ENCODE assay signal across 16 cellular contexts in the genomic region with DNA sequence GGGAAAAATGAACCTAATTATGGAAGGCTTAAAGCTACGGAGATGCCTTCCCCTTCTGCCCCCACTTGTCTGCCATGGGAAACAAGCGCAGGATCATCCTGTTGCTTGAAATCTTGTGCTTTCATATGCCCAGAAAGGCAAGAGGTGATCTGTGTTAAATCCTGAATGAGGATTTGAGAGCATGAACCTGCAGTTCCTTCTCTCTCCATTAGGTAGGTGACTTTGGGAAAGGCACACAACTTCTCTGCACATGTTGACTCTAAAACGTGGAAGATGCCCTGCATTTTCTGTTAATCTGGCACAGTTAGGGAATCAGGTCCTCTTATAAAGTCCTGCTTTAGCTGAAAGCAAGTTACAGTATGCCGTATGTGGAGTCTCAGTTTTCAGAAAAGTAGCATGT. TPM values are rescaled to one million over a fixed set of nuclear protein-coding genes. Genes with fewer than 3 reads are reported as not detected.
DNase-seq lines count a peak whose midpoint lies in the region; ATAC-seq and TF ChIP-seq lines count a peak whose summit lies in the region.
"Had no signal": no experiment of that assay in that cellular context is flagged by ENCODE, and none has a peak within 500 bp of the region (broad histone marks: within the 10 kb centered on the region; RNA-seq: fewer than 3 reads in every experiment).

No MANE protein-coding gene starts in this region.

- no peak for TF ChIP-seq POLR2A in esophagus muscularis mucosa (IDR thresholded peaks at IDR 0.05; ENCODE audit: low read depth)

- TF ChIP-seq CTCF in heart right ventricle (IDR thresholded peaks at IDR 0.05) (peak in 1 of 9 donors; percentile 25), endothelial cell (IDR thresholded peaks at IDR 0.05; ENCODE audit: unreplicated experiment) (peak; percentile 39), smooth muscle cell (IDR thresholded peaks at IDR 0.05; ENCODE audit: borderline replicate concordance, insufficient read depth, poor library complexity, severe bottlenecking) (peak; percentile 20), esophagus muscularis mucosa (IDR thresholded peaks at IDR 0.05) (peak in 1 of 3 experiments; percentile 6), nephron progenitor cell (IDR thresholded peaks at IDR 0.05) (no peak)

- H3K27me3 ChIP-seq in heart right ventricle, result no peaks in the 10 kb centered on the region
- no peaks in the 10 kb centered on the region for H3K27me3 ChIP-seq in smooth muscle cell (ENCODE audit: low read depth)
- no peaks in the 10 kb centered on the region for H3K27me3 ChIP-seq in esophagus muscularis mucosa

- no peaks in the 10 kb centered on the region for H4K20me1 ChIP-seq in smooth muscle cell (ENCODE audit: low read depth)

- TF ChIP-seq EP300 in esophagus muscularis mucosa (IDR thresholded peaks at IDR 0.05), result no peak

- no peak overlapping the region for H3K4me2 ChIP-seq in smooth muscle cell

- H3K9me3 ChIP-seq in heart right ventricle, result no peaks in the 10 kb centered on the region
- H3K9me3 ChIP-seq in smooth muscle cell (replicated peaks; ENCODE audit: low read depth), result no peaks in the 10 kb centered on the region
- no peaks in the 10 kb centered on the region for H3K9me3 ChIP-seq in esophagus muscularis mucosa
- H3K9me3 ChIP-seq: lower lobe of right lung had no signal

- H3K4me1 Mint-ChIP-seq in endothelial cell (ENCODE audit: unreplicated experiment), result no peaks in the 10 kb centered on the region
- no peaks in the 10 kb centered on the region for H3K4me1 Mint-ChIP-seq in nephron progenitor cell
- H3K4me1 Mint-ChIP-seq: activated naive CD4-positive, alpha-beta T cell treated with anti-CD3 and anti-CD28 coated beads, Interleukin-2, amount 10 ng/mL, durations not matched to agents 7 days and 5 days; stimulated activated naive B cell treated with anti-CD40 and anti-IgM and Interleukin-4, amounts not matched to agents 10 μg/mL and 1 μg/mL and 100 μg/mL, for 72 hours had no signal

- peaks cover 6 to 72% (median 23%) of the 10 kb centered on the region in 9 donors for H3K4me1 ChIP-seq in heart right ventricle
- no peaks in the 10 kb centered on the region for H3K4me1 ChIP-seq in smooth muscle cell (ENCODE audit: low read depth)
- peaks cover 0 to 5% (median 3%) of the 10 kb centered on the region in 4 donors for H3K4me1 ChIP-seq in esophagus muscularis mucosa
- H3K4me1 ChIP-seq: lower lobe of right lung had no signal

- WGBS in heart right ventricle, 2 donors, result 65 to 68% methylated on average over 4 of the region's 4 CpGs
- 68% methylated on average over 4 of the region's 4 CpGs for WGBS in smooth muscle cell (ENCODE audit: low lambda C conversion rate)
- 84% methylated on average over 4 of the region's 4 CpGs for WGBS in esophagus muscularis mucosa

- H3K27me3 Mint-ChIP-seq in endothelial cell (ENCODE audit: unreplicated experiment) (peaks cover 2% of the 10 kb centered on the region), nephron progenitor cell (ENCODE audit: low read depth, poor library complexity) (no peaks in the 10 kb centered on the region)

- no peaks in the 10 kb centered on the region for H3K9me3 Mint-ChIP-seq in endothelial cell (ENCODE audit: unreplicated experiment)
- H3K9me3 Mint-ChIP-seq in nephron progenitor cell, result no peaks in the 10 kb centered on the region
- H3K9me3 Mint-ChIP-seq: activated naive CD4-positive, alpha-beta T cell treated with anti-CD3 and anti-CD28 coated beads, Interleukin-2, amount 10 ng/mL, durations not matched to agents 7 days and 5 days; stimulated activated naive B cell treated with anti-CD40 and anti-IgM and Interleukin-4, amounts not matched to agents 10 μg/mL and 1 μg/mL and 100 μg/mL, for 72 hours had no signal

- H3F3A ChIP-seq in smooth muscle cell (ENCODE audit: low read depth), result no peaks in the 10 kb centered on the region

- intact Hi-C loops in heart right ventricle (cut with DNase I), result loop anchor here in 1 of 10 donors (5.0 kb wide), 1 partner anchor 61 kb away; the partner anchor contains the start of gene ACTN2
- intact Hi-C loops in cardiac septum (cut with DNase I), result loop anchor here (5.0 kb wide), 1 partner anchor 56 kb away; no protein-coding TSS in a partner anchor
- intact Hi-C loops in esophagus muscularis mucosa (cut with DNase I), result no loop called here

- no peak overlapping the region for H3K27ac Mint-ChIP-seq in endothelial cell (ENCODE audit: unreplicated experiment)
- H3K27ac Mint-ChIP-seq in nephron progenitor cell, result no peak overlapping the region
- H3K27ac Mint-ChIP-seq: activated naive CD4-positive, alpha-beta T cell treated with anti-CD3 and anti-CD28 coated beads, Interleukin-2, amount 10 ng/mL, durations not matched to agents 7 days and 5 days; stimulated activated naive B cell treated with anti-CD40 and anti-IgM and Interleukin-4, amounts not matched to agents 10 μg/mL and 1 μg/mL and 100 μg/mL, for 72 hours had no signal

- H2AFZ ChIP-seq in smooth muscle cell (ENCODE audit: low read depth), result no peak overlapping the region

- ATAC-seq in heart right ventricle, result no peak
- ATAC-seq: lower lobe of right lung; stimulated activated naive B cell treated with anti-CD40 and anti-IgM and Interleukin-4, amounts not matched to agents 10 μg/mL and 1 μg/mL and 100 μg/mL, for 72 hours had no signal

- H3K4me3 ChIP-seq in heart right ventricle (no peak overlapping the region), smooth muscle cell (no peak overlapping the region), esophagus muscularis mucosa (no peak overlapping the region)
- H3K4me3 ChIP-seq: lower lobe of right lung had no signal

- no peak overlapping the region for H3K9ac ChIP-seq in smooth muscle cell (ENCODE audit: low read depth)

- H3K27ac ChIP-seq in heart right ventricle, result peak overlapping the region in 9 of 10 donors; percentile 58 to 90 (median 78)
- H3K27ac ChIP-seq in smooth muscle cell (ENCODE audit: low read depth), result no peak overlapping the region
- no peak overlapping the region for H3K27ac ChIP-seq in esophagus muscularis mucosa (replicated peaks in 1 of 4)
- H3K27ac ChIP-seq: lower lobe of right lung had no signal

- H3K36me3 Mint-ChIP-seq in endothelial cell (ENCODE audit: low read depth, unreplicated experiment) (no peaks in the 10 kb centered on the region), nephron progenitor cell (ENCODE audit: low read depth) (no peaks in the 10 kb centered on the region)
- H3K36me3 Mint-ChIP-seq: activated naive CD4-positive, alpha-beta T cell treated with anti-CD3 and anti-CD28 coated beads, Interleukin-2, amount 10 ng/mL, durations not matched to agents 7 days and 5 days; stimulated activated naive B cell treated with anti-CD40 and anti-IgM and Interleukin-4, amounts not matched to agents 10 μg/mL and 1 μg/mL and 100 μg/mL, for 72 hours had no signal

- H3K36me3 ChIP-seq in heart right ventricle (peaks cover 0 to 85% (median 14%) of the 10 kb centered on the region in 9 donors), smooth muscle cell (ENCODE audit: low read depth) (no peaks in the 10 kb centered on the region), esophagus muscularis mucosa (peaks cover 0 to 60% (median 8%) of the 10 kb centered on the region in 4 donors)
- H3K36me3 ChIP-seq: lower lobe of right lung had no signal

- no peaks in the 10 kb centered on the region for H3K79me2 ChIP-seq in smooth muscle cell (ENCODE audit: low read depth)

- DNase-seq in heart right ventricle (no peak), cardiac septum (ENCODE audit: low spot score) (no peak), NAMALWA (ENCODE audit: low spot score) (peak; percentile 23), endothelial cell (ENCODE audit: low spot score) (no peak), smooth muscle cell (lab: John Stamatoyannopoulos, UW; ENCODE audit: unreplicated experiment) (no peak), esophagus muscularis mucosa (ENCODE audit: extremely low spot score) (no peak), nephron progenitor cell (no peak), SHP77 treated with DMSO at 0.1 percent for 48 hours (lab: John Stamatoyannopoulos, UW) (no peak)
- DNase-seq: activated naive CD4-positive, alpha-beta T cell treated with anti-CD3 and anti-CD28 coated beads, Interleukin-2, amount 10 ng/mL, durations not matched to agents 7 days and 5 days; cerebellar nuclear complex; EL; foreskin melanocyte; lower lobe of right lung; NCI-H2107; stimulated activated naive B cell treated with anti-CD40 and anti-IgM and Interleukin-4, amounts not matched to agents 10 μg/mL and 1 μg/mL and 100 μg/mL, for 72 hours; T-helper 9 cell had no signal

- no peak overlapping the region for H3K4me3 Mint-ChIP-seq in endothelial cell (ENCODE audit: unreplicated experiment)
- no peak overlapping the region for H3K4me3 Mint-ChIP-seq in nephron progenitor cell
- H3K4me3 Mint-ChIP-seq: activated naive CD4-positive, alpha-beta T cell treated with anti-CD3 and anti-CD28 coated beads, Interleukin-2, amount 10 ng/mL, durations not matched to agents 7 days and 5 days; stimulated activated naive B cell treated with anti-CD40 and anti-IgM and Interleukin-4, amounts not matched to agents 10 μg/mL and 1 μg/mL and 100 μg/mL, for 72 hours had no signal

RNA-seq across cellular contexts. Expression of gene MTR, which starts 46.6 kb away (rescaled TPM):
- 100 to 1,000 TPM in 1 of 10 donors, 10 to 100 TPM in 9; 39.4 to 100 (median 71.6) TPM for total RNA-seq in heart right ventricle
- polyA plus RNA-seq in heart right ventricle, result 10 to 100 TPM in 1 of 2 donors, 1 to 10 TPM in 1; 5.2 to 13.0 TPM
- total RNA-seq in cardiac septum, result 58.8 TPM
- total RNA-seq in endothelial cell (ENCODE audit: unreplicated experiment), result 44.5 TPM
- 18.3 and 25.2 TPM in 2 replicates for total RNA-seq in smooth muscle cell
- polyA plus RNA-seq in smooth muscle cell, result 10.7 and 12.0 TPM in 2 replicates
- 10 to 100 TPM; 29.7 to 43.4 (median 34.6) TPM for total RNA-seq in esophagus muscularis mucosa

Comparison
In these comparisons a context has a peak if more than half of its experiments do, and no peak if none do; other contexts are left out.
1. H3K27ac ChIP-seq: peak in heart right ventricle (9 of 10); none in smooth muscle cell (single experiment) and esophagus muscularis mucosa (0 of 4).